ENCODE assay signal across 1 cellular context in genomic region chr3:56862352-56863062, GRCh38.
TF ChIP-seq lines count a peak whose summit lies in the region.

No MANE protein-coding gene starts in this region.

TF ChIP-seq in WTC11, 78 proteins besides CTCF, POLR2A, EP300 and RAD21:
- TF ChIP-seq PRDM15 (CRISPR knock-in tag; IDR thresholded peaks at IDR 0.05), result no peak
- no peak for TF ChIP-seq ZSCAN18 (CRISPR knock-in tag; IDR thresholded peaks at IDR 0.05)
- no peak for TF ChIP-seq ZNF138 (CRISPR knock-in tag; conservative IDR thresholded peaks at IDR 0.05)
- TF ChIP-seq SMAD3 (CRISPR knock-in tag; IDR thresholded peaks at IDR 0.05; ENCODE audit: borderline replicate concordance), result no peak
- no peak for TF ChIP-seq RELA (CRISPR knock-in tag; IDR thresholded peaks at IDR 0.05; ENCODE audit: borderline replicate concordance)
- TF ChIP-seq SMAD4 (CRISPR knock-in tag; IDR thresholded peaks at IDR 0.05), result no peak
- no peak for TF ChIP-seq RORB (CRISPR knock-in tag; IDR thresholded peaks at IDR 0.05)
- TF ChIP-seq ATF2 (CRISPR knock-in tag; IDR thresholded peaks at IDR 0.05; ENCODE audit: borderline replicate concordance, low read depth), result no peak
- TF ChIP-seq ZNF263 (CRISPR knock-in tag; IDR thresholded peaks at IDR 0.05; ENCODE audit: low read depth), result no peak
- TF ChIP-seq MAX (CRISPR knock-in tag; IDR thresholded peaks at IDR 0.05), result no peak
- no peak for TF ChIP-seq SP1 (CRISPR knock-in tag; conservative IDR thresholded peaks at IDR 0.05)
- TF ChIP-seq TEAD1 (CRISPR knock-in tag; IDR thresholded peaks at IDR 0.05), result no peak
- TF ChIP-seq CREB1 (CRISPR knock-in tag; IDR thresholded peaks at IDR 0.05), result no peak
